14 cellular contexts compared by ENCODE assay signal in the genomic region with DNA sequence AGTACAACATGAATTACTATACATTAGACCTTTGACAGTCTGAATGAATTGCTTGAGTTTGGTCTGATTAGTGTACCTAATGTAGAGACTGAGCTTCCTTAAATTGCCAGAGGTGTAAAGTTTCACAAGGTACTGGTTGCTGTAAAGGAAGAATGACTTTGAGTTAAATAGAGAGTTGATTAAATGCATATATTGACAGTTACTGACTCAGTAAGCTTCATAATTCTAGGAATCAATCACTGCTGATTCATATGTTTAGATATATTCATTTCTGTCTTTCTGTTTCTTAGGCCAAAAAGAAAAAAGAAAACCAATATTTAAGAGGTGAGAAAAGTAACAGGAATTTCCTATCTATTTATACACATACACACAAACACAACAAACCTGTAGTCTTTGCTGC. TPM values are rescaled to one million over a fixed set of nuclear protein-coding genes. Genes with fewer than 3 reads are reported as not detected.
A peak's percentile ranks its signal among the peaks of the same experiment; 100 is the strongest.
DNase-seq lines count a peak whose midpoint lies in the region; ATAC-seq and TF ChIP-seq lines count a peak whose summit lies in the region.
"Had no signal": no experiment of that assay in that cellular context is flagged by ENCODE, and none has a peak within 500 bp of the region (broad histone marks: within the 10 kb centered on the region; RNA-seq: fewer than 3 reads in every experiment).

No MANE protein-coding gene starts in this region.

- no peaks in the 10 kb centered on the region for H3K36me3 Mint-ChIP-seq in glutamatergic neuron (ENCODE audit: unreplicated experiment)
- H3K36me3 Mint-ChIP-seq in effector memory CD8-positive, alpha-beta T cell (ENCODE audit: insufficient read depth) = no peaks in the 10 kb centered on the region
- H3K36me3 Mint-ChIP-seq: CD14-positive monocyte had no signal

- H3K36me3 ChIP-seq in RWPE2 (ENCODE audit: low read depth) = no peaks in the 10 kb centered on the region

- H3K9me3 Mint-ChIP-seq in glutamatergic neuron (ENCODE audit: unreplicated experiment) = no peaks in the 10 kb centered on the region
- no peaks in the 10 kb centered on the region for H3K9me3 Mint-ChIP-seq in effector memory CD8-positive, alpha-beta T cell
- H3K9me3 Mint-ChIP-seq: activated naive CD4-positive, alpha-beta T cell treated with anti-CD3 and anti-CD28 coated beads for 36 hours; CD14-positive monocyte had no signal

- peaks cover 4% of the 10 kb centered on the region for H3K4me1 Mint-ChIP-seq in glutamatergic neuron (ENCODE audit: low read depth, unreplicated experiment)
- no peaks in the 10 kb centered on the region for H3K4me1 Mint-ChIP-seq in effector memory CD8-positive, alpha-beta T cell (ENCODE audit: low read depth in 2 of 2)

- no peaks in the 10 kb centered on the region for H3K9me3 ChIP-seq in RWPE2 (ENCODE audit: severe bottlenecking)

- H3K4me1 ChIP-seq in RWPE2 (ENCODE audit: insufficient read depth, poor library complexity, severe bottlenecking) = peaks cover 26% of the 10 kb centered on the region

- TF ChIP-seq CTCF in GM10266 (IDR thresholded peaks at IDR 0.05; ENCODE audit: control insufficient read depth, insufficient read depth, low read depth, missing control alignments) = no peak
- no peak for TF ChIP-seq CTCF in RWPE2 (IDR thresholded peaks at IDR 0.05; ENCODE audit: poor library complexity, severe bottlenecking)
- TF ChIP-seq CTCF in glutamatergic neuron (IDR thresholded peaks at IDR 0.05; ENCODE audit: partially characterized antibody, unreplicated experiment) = no peak

- H3K27me3 ChIP-seq in RWPE2 (ENCODE audit: insufficient read depth, poor library complexity, severe bottlenecking) = no peaks in the 10 kb centered on the region

- no peaks in the 10 kb centered on the region for H3K27me3 Mint-ChIP-seq in glutamatergic neuron (ENCODE audit: unreplicated experiment)
- H3K27me3 Mint-ChIP-seq in effector memory CD8-positive, alpha-beta T cell = peaks cover 7 to 14% of the 10 kb centered on the region in 2 donors

- peak; percentile 26 for ATAC-seq in GM18861 (IDR thresholded peaks at IDR 0.05; ENCODE audit: unreplicated experiment)
- peak; percentile 42 for ATAC-seq in HG02642 (IDR thresholded peaks at IDR 0.05; ENCODE audit: poor library complexity, unreplicated experiment)
- no peak for ATAC-seq in RWPE2 (ENCODE audit: low read depth)
- no peak for ATAC-seq in GM19397 (IDR thresholded peaks at IDR 0.05; ENCODE audit: unreplicated experiment)
- ATAC-seq in effector memory CD8-positive, alpha-beta T cell (replicated peaks) = no peak

- DNase-seq in GM10266 (ENCODE audit: extremely low spot score) (peak; percentile 55), RWPE2 (ENCODE audit: low spot score) (no peak), glutamatergic neuron (no peak), NCI-H748 treated with DMSO at 0.1 percent for 48 hours (lab: John Stamatoyannopoulos, UW) (no peak)
- DNase-seq in effector memory CD8-positive, alpha-beta T cell = no peak
- DNase-seq: activated naive CD4-positive, alpha-beta T cell treated with anti-CD3 and anti-CD28 coated beads for 36 hours; HCEC 1CT; NCI-H1694 treated with DMSO at 0.1 percent for 48 hours; nucleus accumbens had no signal

- peak overlapping the region; percentile 67 for H3K27ac ChIP-seq in RWPE2 (ENCODE audit: poor library complexity, severe bottlenecking)

- H3K4me3 Mint-ChIP-seq in glutamatergic neuron (ENCODE audit: unreplicated experiment) = no peak overlapping the region
- no peak overlapping the region for H3K4me3 Mint-ChIP-seq in effector memory CD8-positive, alpha-beta T cell
- H3K4me3 Mint-ChIP-seq: activated naive CD4-positive, alpha-beta T cell treated with anti-CD3 and anti-CD28 coated beads for 36 hours had no signal

- no peak overlapping the region for H3K27ac Mint-ChIP-seq in glutamatergic neuron (ENCODE audit: unreplicated experiment)
- H3K27ac Mint-ChIP-seq in effector memory CD8-positive, alpha-beta T cell = no peak overlapping the region
- H3K27ac Mint-ChIP-seq: activated naive CD4-positive, alpha-beta T cell treated with anti-CD3 and anti-CD28 coated beads for 36 hours had no signal

- H3K4me3 ChIP-seq in RWPE2 (ENCODE audit: severe bottlenecking) = no peak overlapping the region

RNA-seq across cellular contexts. Expression of gene ART3, which starts 16.2 kb away (rescaled TPM):
- not detected for total RNA-seq in glutamatergic neuron (ENCODE audit: unreplicated experiment)
- total RNA-seq: activated naive CD4-positive, alpha-beta T cell treated with anti-CD3 and anti-CD28 coated beads for 36 hours; fibroblast of villous mesenchyme had no signal

RNA-seq across cellular contexts. Expression of gene CXCL11, which starts 22.4 kb away (rescaled TPM):
- total RNA-seq in glutamatergic neuron (ENCODE audit: unreplicated experiment) = not detected
- total RNA-seq: activated naive CD4-positive, alpha-beta T cell treated with anti-CD3 and anti-CD28 coated beads for 36 hours; fibroblast of villous mesenchyme had no signal

RNA-seq across cellular contexts. Expression of gene CXCL10, which starts 35.0 kb away (rescaled TPM):
- total RNA-seq in glutamatergic neuron (ENCODE audit: unreplicated experiment) = not detected

RNA-seq across cellular contexts. Expression of gene CXCL9, which starts 51.0 kb away (rescaled TPM):
- total RNA-seq in glutamatergic neuron (ENCODE audit: unreplicated experiment) = not detected
- total RNA-seq: fibroblast of villous mesenchyme had no signal

Comparison
In these comparisons a context has a peak if more than half of its experiments do, and no peak if none do; other contexts are left out.
1. ATAC-seq: peak in GM18861 (single experiment) and HG02642 (single experiment); none in RWPE2 (single experiment), GM19397 (single experiment) and effector memory CD8-positive, alpha-beta T cell (single experiment).